Comparison of ENCODE assay signal across 12 cellular contexts in genomic region chr10:94088926-94089381, GRCh38.
DNase-seq lines count a peak whose midpoint lies in the region; ATAC-seq, FAIRE-seq and TF ChIP-seq lines count a peak whose summit lies in the region.
"Had no signal": no experiment of that assay in that cellular context is flagged by ENCODE, and none has a peak within 500 bp of the region (broad histone marks: within the 10 kb centered on the region; RNA-seq: fewer than 3 reads in every experiment).

No MANE protein-coding gene starts in this region.

- H3K4me1 ChIP-seq in skeletal muscle satellite cell (ENCODE audit: control insufficient read depth, insufficient read depth, low read length) = peaks cover 17% of the 10 kb centered on the region

- H3K4me2 ChIP-seq in skeletal muscle satellite cell (ENCODE audit: low read length) = peak overlapping the region; percentile 43

- H3K27me3 ChIP-seq in skeletal muscle satellite cell (ENCODE audit: control insufficient read depth, insufficient read depth, low read length) = no peaks in the 10 kb centered on the region
- H3K27me3 ChIP-seq: neutrophil had no signal

- H3K4me3 ChIP-seq in fibroblast of the aortic adventitia (ENCODE audit: low read depth, low read length) (peak overlapping the region; percentile 31), skeletal muscle satellite cell (ENCODE audit: low read length) (no peak overlapping the region)

- ATAC-seq in GM19324 (IDR thresholded peaks at IDR 0.05; ENCODE audit: low FRiP score, unreplicated experiment) = no peak
- no peak for ATAC-seq in natural killer cell

- no peaks in the 10 kb centered on the region for H3K4me1 Mint-ChIP-seq in natural killer cell

- no peak for FAIRE-seq in frontal cortex (lab: Jason Lieb, UNC)
- FAIRE-seq: G401.6 had no signal

- no peak overlapping the region for H3K9ac ChIP-seq in skeletal muscle satellite cell (ENCODE audit: low read depth, low read length)

- no peaks in the 10 kb centered on the region for H3K9me3 Mint-ChIP-seq in natural killer cell

- intact Hi-C loops in natural killer cell (cut with micrococcal nuclease) = no loop called here

- H3K36me3 Mint-ChIP-seq in natural killer cell = no peaks in the 10 kb centered on the region

- H3K27me3 Mint-ChIP-seq in natural killer cell (ENCODE audit: low read depth in 2 of 2) = peaks cover 0 to 13% of the 10 kb centered on the region in 2 donors

- no peak overlapping the region for H3K4me3 Mint-ChIP-seq in natural killer cell

- H3K27ac Mint-ChIP-seq in natural killer cell = no peak overlapping the region

- no peaks in the 10 kb centered on the region for H3K36me3 ChIP-seq in skeletal muscle satellite cell (ENCODE audit: insufficient read depth, low read length)
- H3K36me3 ChIP-seq: neutrophil had no signal

- no peak for TF ChIP-seq CTCF in fibroblast of the aortic adventitia (IDR thresholded peaks at IDR 0.05; ENCODE audit: insufficient read depth, low read length)
- no peak for TF ChIP-seq CTCF in natural killer cell (IDR thresholded peaks at IDR 0.05)

- no peaks in the 10 kb centered on the region for H3K9me3 ChIP-seq in skeletal muscle satellite cell (replicated peaks; ENCODE audit: low read length)
- H3K9me3 ChIP-seq: neutrophil had no signal

- peak; percentile 56 for DNase-seq in HCEC 1CT
- peak; percentile 12 for DNase-seq in SHP77 treated with DMSO at 0.1 percent for 48 hours (lab: John Stamatoyannopoulos, UW)
- DNase-seq in fibroblast of the aortic adventitia (ENCODE audit: low read depth) = peak; percentile 74
- no peak for DNase-seq in HK-2 (ENCODE audit: unreplicated experiment)
- DNase-seq in natural killer cell = no peak
- no peak for DNase-seq in frontal cortex (ENCODE audit: low spot score in 2 of 2)
- DNase-seq: activated CD8-positive, alpha-beta memory T cell treated with anti-CD3 and anti-CD28 coated beads for 24 hours; NCI-H2081 had no signal

Comparison
In these comparisons a context has a peak if more than half of its experiments do, and no peak if none do; other contexts are left out.
1. DNase-seq: peak in HCEC 1CT (single experiment), SHP77 treated with DMSO at 0.1 percent for 48 hours (single experiment) and fibroblast of the aortic adventitia (single experiment); none in HK-2 (single experiment), natural killer cell (single experiment) and frontal cortex (0 of 2).